1 cellular context compared by ENCODE assay signal in the genomic region with DNA sequence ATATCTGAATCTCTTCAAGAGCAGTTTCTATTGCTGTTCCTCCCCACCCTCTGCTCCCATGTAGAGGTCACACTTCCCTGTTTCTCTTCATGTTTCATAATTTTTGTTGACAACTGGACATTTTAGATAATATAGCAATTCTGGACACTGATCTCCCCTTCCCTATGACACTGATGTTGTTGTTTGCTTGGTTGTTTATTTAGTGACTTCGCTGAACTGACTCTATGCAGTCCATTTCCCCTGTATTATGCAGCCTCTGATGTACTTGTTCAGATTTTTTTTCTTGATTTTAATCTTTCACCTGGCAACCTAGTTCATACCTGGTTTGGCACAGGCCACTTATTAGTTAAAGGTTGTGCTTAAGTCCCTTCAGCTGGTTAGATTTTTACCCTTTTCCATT.
TF ChIP-seq lines count a peak whose summit lies in the region.

No MANE protein-coding gene starts in this region.

TF ChIP-seq in A549, 52 proteins besides CTCF, POLR2A, EP300 and RAD21:
- TF ChIP-seq RARB (CRISPR knock-in tag; IDR thresholded peaks at IDR 0.05) (no peak), JUN (IDR thresholded peaks at IDR 0.05) (no peak)
